14 cellular contexts compared by ENCODE assay signal in the genomic region with DNA sequence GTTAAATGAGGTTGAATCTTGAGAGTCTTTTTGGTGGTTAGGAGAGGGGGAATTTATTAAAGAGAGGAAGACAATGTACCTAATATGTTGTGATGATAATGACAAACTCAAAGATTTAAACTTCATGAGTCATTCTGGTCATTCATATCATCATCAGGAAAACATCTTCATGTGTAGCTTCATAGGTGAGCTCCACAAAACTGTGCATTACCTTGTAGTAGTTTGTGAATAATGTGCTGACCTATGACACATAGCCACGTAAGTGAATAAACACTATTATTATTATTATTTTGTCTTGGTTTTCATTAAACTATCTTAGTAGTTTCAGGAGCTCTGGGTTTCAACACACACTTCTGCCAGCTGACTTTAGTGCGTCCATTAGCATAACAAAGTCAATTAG. TPM values are rescaled to one million over a fixed set of nuclear protein-coding genes. Genes with fewer than 3 reads are reported as not detected.
DNase-seq lines count a peak whose midpoint lies in the region; ATAC-seq and TF ChIP-seq lines count a peak whose summit lies in the region.
"Had no signal": no experiment of that assay in that cellular context is flagged by ENCODE, and none has a peak within 500 bp of the region (broad histone marks: within the 10 kb centered on the region; RNA-seq: fewer than 3 reads in every experiment).

No MANE protein-coding gene starts in this region.

- no peaks in the 10 kb centered on the region for H3K9me3 ChIP-seq in cardiac muscle cell (ENCODE audit: low read depth)
- no peaks in the 10 kb centered on the region for H3K9me3 ChIP-seq in mesodermal cell (ENCODE audit: control insufficient read depth, low read length)
- H3K9me3 ChIP-seq: tibial nerve had no signal

- no peak overlapping the region for H3K27ac ChIP-seq in cardiac muscle cell
- H3K27ac ChIP-seq in mesodermal cell (ENCODE audit: low read depth, low read length, severe bottlenecking): peak overlapping the region; percentile 65

- peak overlapping the region; percentile 45 for H3K27ac Mint-ChIP-seq in endothelial cell (ENCODE audit: unreplicated experiment)
- H3K27ac Mint-ChIP-seq: activated CD4-positive, alpha-beta memory T cell treated with anti-CD3 and anti-CD28 coated beads, Interleukin-2, amount 10 ng/mL, durations not matched to agents 7 days and 5 days had no signal

- no CpG with 5 or more reads among the region's 2 CpGs for WGBS in mesodermal cell (ENCODE audit: insufficient coverage in 2 of 2), 2 experiments

- no peaks in the 10 kb centered on the region for H3K36me3 Mint-ChIP-seq in endothelial cell (ENCODE audit: low read depth, unreplicated experiment)

- H3K4me3 ChIP-seq in cardiac muscle cell: peak overlapping the region; percentile 84
- no peak overlapping the region for H3K4me3 ChIP-seq in mesodermal cell (ENCODE audit: extremely low read depth, insufficient read depth, low read length, poor library complexity, severe bottlenecking)

- H3K4me1 Mint-ChIP-seq in endothelial cell (ENCODE audit: unreplicated experiment): peaks cover 38% of the 10 kb centered on the region
- H3K4me1 Mint-ChIP-seq: activated CD4-positive, alpha-beta memory T cell treated with anti-CD3 and anti-CD28 coated beads, Interleukin-2, amount 10 ng/mL, durations not matched to agents 7 days and 5 days had no signal

- DNase-seq in cardiac muscle cell (ENCODE audit: low read depth in 1 of 2, low spot score in 1 of 2): no peak
- DNase-seq in Right ventricle myocardium inferior (ENCODE audit: missing footprints): no peak
- DNase-seq in endothelial cell (ENCODE audit: low spot score): no peak
- no peak for DNase-seq in NCI-H1694 treated with DMSO at 0.1 percent for 48 hours (lab: John Stamatoyannopoulos, UW)
- DNase-seq in inferior parietal cortex (ENCODE audit: extremely low spot score): no peak
- no peak for DNase-seq in NAMALWA (ENCODE audit: low spot score)
- DNase-seq: activated CD4-positive, alpha-beta memory T cell treated with anti-CD3 and anti-CD28 coated beads, Interleukin-2, amount 10 ng/mL, durations not matched to agents 7 days and 5 days; amniotic stem cell; dermis blood vessel endothelial cell; MM.1S; NCI-H2081 had no signal

- peak overlapping the region; percentile 98 for H3K4me3 Mint-ChIP-seq in endothelial cell (ENCODE audit: unreplicated experiment)
- H3K4me3 Mint-ChIP-seq: activated CD4-positive, alpha-beta memory T cell treated with anti-CD3 and anti-CD28 coated beads, Interleukin-2, amount 10 ng/mL, durations not matched to agents 7 days and 5 days had no signal

- H3K27me3 Mint-ChIP-seq in endothelial cell (ENCODE audit: unreplicated experiment): peaks cover 5% of the 10 kb centered on the region

- no peaks in the 10 kb centered on the region for H3K9me3 Mint-ChIP-seq in endothelial cell (ENCODE audit: unreplicated experiment)

- intact Hi-C loops in Right ventricle myocardium inferior (cut with DNase I): no loop called here

- ATAC-seq in Right ventricle myocardium inferior: no peak
- ATAC-seq in GM21526 (IDR thresholded peaks at IDR 0.05; ENCODE audit: low FRiP score, unreplicated experiment): no peak

- H3K36me3 ChIP-seq in cardiac muscle cell (no peaks in the 10 kb centered on the region), mesodermal cell (ENCODE audit: control insufficient read depth, insufficient read depth, low read length) (no peaks in the 10 kb centered on the region)
- H3K36me3 ChIP-seq: tibial nerve had no signal

- H3K4me1 ChIP-seq in cardiac muscle cell (ENCODE audit: low read depth) (peaks cover 37% of the 10 kb centered on the region), mesodermal cell (ENCODE audit: control insufficient read depth, insufficient read depth, low read length, poor library complexity, severe bottlenecking) (peaks cover 30% of the 10 kb centered on the region)

- no peak for TF ChIP-seq CTCF in cardiac muscle cell (IDR thresholded peaks at IDR 0.05; ENCODE audit: low read depth, low read length)
- TF ChIP-seq CTCF in endothelial cell (IDR thresholded peaks at IDR 0.05; ENCODE audit: unreplicated experiment): no peak

- no peaks in the 10 kb centered on the region for H3K27me3 ChIP-seq in cardiac muscle cell

RNA-seq across cellular contexts. Expression of a gene that starts 1.0 kb away (rescaled TPM):
- total RNA-seq in cardiac muscle cell (31.4 and 43.3 TPM in 2 replicates), Right ventricle myocardium inferior (2.6 TPM), endothelial cell (ENCODE audit: unreplicated experiment) (16.1 TPM)
- 13.3 and 14.4 TPM in 2 replicates for polyA plus RNA-seq in cardiac muscle cell
- 40.0 TPM for polyA plus RNA-seq in mesodermal cell (2013, experiment 1 of 2)
- polyA plus RNA-seq in mesodermal cell (2013, experiment 2 of 2): 39.1 TPM
- total RNA-seq: activated CD4-positive, alpha-beta memory T cell treated with anti-CD3 and anti-CD28 coated beads, Interleukin-2, amount 10 ng/mL, durations not matched to agents 7 days and 5 days had no signal
